In the genomic region with DNA sequence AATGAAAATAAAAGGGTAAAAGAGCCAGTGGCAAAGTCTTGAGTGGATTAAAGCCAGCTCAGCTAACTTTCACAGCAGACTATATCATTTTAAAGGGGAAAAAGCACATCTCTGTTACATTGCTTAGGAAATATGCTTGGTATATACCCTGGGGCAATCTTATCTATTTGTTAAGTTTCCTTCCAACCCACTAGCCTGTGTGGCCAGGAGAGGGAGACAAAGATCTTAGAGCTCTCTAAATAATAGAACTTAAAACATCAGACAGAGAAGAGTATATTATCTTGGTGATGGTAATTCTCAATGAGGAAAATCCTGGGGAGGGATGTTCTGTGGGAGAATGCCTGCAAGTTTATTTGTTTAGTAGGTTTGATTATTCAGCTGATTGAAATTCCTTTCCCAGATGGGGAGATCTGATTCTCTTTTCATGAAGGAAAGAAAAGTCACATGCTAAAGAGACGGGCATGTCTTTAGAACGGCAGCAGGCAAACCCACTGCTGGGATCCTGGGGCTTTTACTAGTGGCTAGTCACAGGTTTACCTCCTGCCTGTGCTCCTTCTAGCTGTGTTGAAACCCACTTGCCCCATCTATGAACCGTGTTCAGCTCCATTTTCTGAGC, we compare ENCODE assay signal across 8 cellular contexts. TPM values are rescaled to one million over a fixed set of nuclear protein-coding genes. Genes with fewer than 3 reads are reported as not detected.
DNase-seq lines count a peak whose midpoint lies in the region; ATAC-seq and TF ChIP-seq lines count a peak whose summit lies in the region.

No MANE protein-coding gene starts in this region.

- H3K27ac Mint-ChIP-seq in HFFc6, result 0 out of 2 replicates have a peak overlapping the region, but pooled peaks have one; percentile 16

- ATAC-seq in foreskin keratinocyte, result peak; percentile 87
- ATAC-seq in HG03139 (IDR thresholded peaks at IDR 0.05; ENCODE audit: unreplicated experiment), result no peak
- no peak for ATAC-seq in HG02763 (IDR thresholded peaks at IDR 0.05; ENCODE audit: unreplicated experiment)

- DNase-seq in Caki2 (ENCODE audit: low read depth) (peak; percentile 53), HFFc6 (peak; percentile 92), NCI-H748 treated with DMSO at 0.1 percent for 48 hours (lab: John Stamatoyannopoulos, UW) (peak; percentile 43), foreskin keratinocyte (peak; percentile 54 to 80), prostate gland (ENCODE audit: low spot score) (peak; percentile 64)
- peak; percentile 43 for DNase-seq in activated CD8-positive, alpha-beta memory T cell treated with anti-CD3 and anti-CD28 coated beads, Interleukin-2, amount 50 U/mL, for 48 hours

- intact Hi-C loops in prostate gland (cut with DNase I), result no loop called here

- H3K4me3 Mint-ChIP-seq in HFFc6, result peak overlapping the region; percentile 42

- H3K27ac ChIP-seq in foreskin keratinocyte (no peak overlapping the region), prostate gland (no peak overlapping the region)

- in situ Hi-C loops in Caki2 (cut with HindIII; ENCODE audit: low pct_unique_long_range_greater_than_20kb, low sequenced_read_pairs), result no loop called here

- no peaks in the 10 kb centered on the region for H3K36me3 ChIP-seq in prostate gland

- no peaks in the 10 kb centered on the region for H3K9me3 ChIP-seq in prostate gland

- H3K4me3 ChIP-seq in prostate gland, result no peak overlapping the region

- no peaks in the 10 kb centered on the region for H3K9me3 Mint-ChIP-seq in HFFc6

- no peaks in the 10 kb centered on the region for H3K36me3 Mint-ChIP-seq in HFFc6 (ENCODE audit: low read depth)

- H3K4me1 Mint-ChIP-seq in HFFc6 (ENCODE audit: low read depth), result peaks cover 8% of the 10 kb centered on the region

- peak; percentile 87 for TF ChIP-seq CTCF in HFFc6 (IDR thresholded peaks at IDR 0.05)
- TF ChIP-seq CTCF in foreskin keratinocyte (conservative IDR thresholded peaks at IDR 0.05), result peak; percentile 95
- TF ChIP-seq CTCF in prostate gland (IDR thresholded peaks at IDR 0.05), result peak; percentile 15 to 66 (median 49)

- peaks cover 8% of the 10 kb centered on the region for H3K27me3 Mint-ChIP-seq in HFFc6 (ENCODE audit: insufficient read depth)

- TF ChIP-seq POLR2A in prostate gland (IDR thresholded peaks at IDR 0.05), result no peak

- 42% methylated on average over 3 of the region's 3 CpGs for WGBS in prostate gland

- H3K27me3 ChIP-seq in foreskin keratinocyte (no peaks in the 10 kb centered on the region), prostate gland (replicated peaks; ENCODE audit: insufficient read depth) (no peaks in the 10 kb centered on the region)

- H3K4me1 ChIP-seq in foreskin keratinocyte (no peaks in the 10 kb centered on the region), prostate gland (replicated peaks) (no peaks in the 10 kb centered on the region)

RNA-seq across cellular contexts. Expression of gene KCNE2, which starts 3.6 kb away (rescaled TPM):
- total RNA-seq in Caki2 (2014; rRNA removed; shearing (Covaris generic); ENCODE audit: low replicate concordance), result not detected in 2 replicates
- total RNA-seq in HFFc6 (2021; fragmentation: NEBNext Ultra II Directional; extraction: Animal tissue kit (Norgen Biotek cat#: 25700)), result not detected
- total RNA-seq in foreskin keratinocyte (not detected in 2 replicates), prostate gland (not detected)
- not detected in 2 replicates for polyA plus RNA-seq in foreskin keratinocyte

RNA-seq across cellular contexts. Expression of gene SMIM11, which starts 7.9 kb away (rescaled TPM):
- 0.81 and 88.8 TPM in 2 replicates for total RNA-seq in Caki2 (2014; rRNA removed; shearing (Covaris generic); ENCODE audit: low replicate concordance)
- total RNA-seq in HFFc6 (2021; fragmentation: NEBNext Ultra II Directional; extraction: Animal tissue kit (Norgen Biotek cat#: 25700)), result 10 to 100 TPM in 3 of 6 experiments, 1 to 10 TPM in 3; 3.1 to 18.6 (median 10.2) TPM
- total RNA-seq in foreskin keratinocyte (1.8 and 5.3 TPM in 2 replicates), prostate gland (10 to 100 TPM in 1 of 2 donors, 1 to 10 TPM in 1; 8.8 to 12.6 TPM)
- polyA plus RNA-seq in foreskin keratinocyte, result 2.5 and 7.8 TPM in 2 replicates

RNA-seq across cellular contexts. Expression of gene SMIM34, which starts 56.3 kb away (rescaled TPM):
- not detected in 2 replicates for total RNA-seq in Caki2 (2014; rRNA removed; shearing (Covaris generic); ENCODE audit: low replicate concordance)
- total RNA-seq in HFFc6 (2021; fragmentation: NEBNext Ultra II Directional; extraction: Animal tissue kit (Norgen Biotek cat#: 25700)), result not detected
- total RNA-seq in foreskin keratinocyte, result not detected in 2 replicates
- not detected in 2 replicates for polyA plus RNA-seq in foreskin keratinocyte
- not detected for total RNA-seq in prostate gland
